Comparison of ENCODE assay signal across 8 cellular contexts in genomic region chr17:35088911-35089845, GRCh38. TPM values are rescaled to one million over a fixed set of nuclear protein-coding genes. Genes with fewer than 3 reads are reported as not detected.
DNase-seq lines count a peak whose midpoint lies in the region; ATAC-seq and TF ChIP-seq lines count a peak whose summit lies in the region.

No MANE protein-coding gene starts in this region.

- 2 to 5% methylated on average over 40 to 92 of the region's 92 CpGs for WGBS in esophagus, 2 donors

- CTCF ChIA-PET in OCI-LY7 (lab: Charles Lee; ENCODE audit: unreplicated experiment) = interaction anchor here (1.0 kb wide), 1 partner anchor 31 kb away, joined by 5 read pairs; no protein-coding TSS in a partner anchor

- TF ChIP-seq CTCF in OCI-LY7 (conservative IDR thresholded peaks at IDR 0.05; ENCODE audit: low read length) = peak; percentile 74

- peak; percentile 65 for ATAC-seq in GM21390 (IDR thresholded peaks at IDR 0.05; ENCODE audit: unreplicated experiment)

- H3K9me3 ChIP-seq in HUES48 (ENCODE audit: control insufficient read depth, insufficient read depth, low read length) (no peaks in the 10 kb centered on the region), OCI-LY7 (ENCODE audit: low read length) (no peaks in the 10 kb centered on the region), esophagus (ENCODE audit: control insufficient read depth in 2 of 2, insufficient read depth in 1 of 2, low read depth in 1 of 2, low read length in 1 of 2) (no peaks in the 10 kb centered on the region), muscle layer of colon (ENCODE audit: low read length) (no peaks in the 10 kb centered on the region)

- no peaks in the 10 kb centered on the region for H4K20me1 ChIP-seq in OCI-LY7 (ENCODE audit: insufficient read depth, low read length)

- H3K27me3 ChIP-seq in HUES48 (ENCODE audit: control insufficient read depth, insufficient read depth, low read length) = no peaks in the 10 kb centered on the region
- H3K27me3 ChIP-seq in esophagus (ENCODE audit: control insufficient read depth in 1 of 2, insufficient read depth in 2 of 2, low read length in 2 of 2) = no peaks in the 10 kb centered on the region
- H3K27me3 ChIP-seq in muscle layer of colon (ENCODE audit: control insufficient read depth in 1 of 2, insufficient read depth in 2 of 2, low read length in 2 of 2) = no peaks in the 10 kb centered on the region

- POLR2A ChIA-PET in OCI-LY7 (lab: Charles Lee) = interaction anchor here (1.0 kb wide), 1 partner anchor 30 kb away, joined by 4 read pairs; the partner anchor contains the start of gene RAD51D

- H2AFZ ChIP-seq in OCI-LY7 (ENCODE audit: low read length) = peak overlapping the region; percentile 96

- H3K27ac ChIP-seq in HUES48 (ENCODE audit: low read depth, low read length) = peak overlapping the region; percentile 81
- H3K27ac ChIP-seq in OCI-LY7 (ENCODE audit: low read depth, low read length, poor library complexity, severe bottlenecking) = peak overlapping the region; percentile 34
- H3K27ac ChIP-seq in esophagus (ENCODE audit: low read depth in 2 of 2, low read length in 1 of 2) = peak overlapping the region; percentile 83 to 98
- peak overlapping the region; percentile 100 for H3K27ac ChIP-seq in muscle layer of colon (ENCODE audit: low read depth, low read length)

- no peaks in the 10 kb centered on the region for H3K27me3 Mint-ChIP-seq in activated T-cell treated with anti-CD3 and anti-CD28 coated beads, Interleukin-2, amount 50 U/mL, for 24 hours

- H3K4me3 ChIP-seq in HUES48 (ENCODE audit: low read depth, low read length) = peak overlapping the region; percentile 64
- H3K4me3 ChIP-seq in OCI-LY7 (ENCODE audit: low read depth, low read length, poor library complexity, severe bottlenecking) = peak overlapping the region; percentile 85
- peak overlapping the region; percentile 87 to 89 for H3K4me3 ChIP-seq in esophagus (ENCODE audit: low read depth in 1 of 2, low read length in 2 of 2)
- H3K4me3 ChIP-seq in muscle layer of colon (ENCODE audit: low read depth in 1 of 2, low read length in 2 of 2) = peak overlapping the region; percentile 93 to 98

- peaks cover 62% of the 10 kb centered on the region for H3K4me1 Mint-ChIP-seq in activated T-cell treated with anti-CD3 and anti-CD28 coated beads, Interleukin-2, amount 50 U/mL, for 24 hours (ENCODE audit: low read depth)

- H3K79me2 ChIP-seq in OCI-LY7 (ENCODE audit: insufficient read depth, low read depth, low read length) = no peaks in the 10 kb centered on the region; the same call in 1 of the 2 replicates

- peak; percentile 29 for DNase-seq in DMS 273 treated with DMSO at 0.1 percent for 48 hours (lab: John Stamatoyannopoulos, UW)
- peak; percentile 91 for DNase-seq in OCI-LY7 (ENCODE audit: low spot score)
- peak; percentile 96 for DNase-seq in activated T-cell treated with anti-CD3 and anti-CD28 coated beads, Interleukin-2, amount 50 U/mL, for 24 hours
- DNase-seq in stimulated activated CD8-positive, alpha-beta memory T cell treated with anti-CD3 and anti-CD28 coated beads, Interleukin-7, amount 100 ng/mL, for 4 hours (ENCODE audit: low read depth in 2 of 2) = peak; percentile 75 to 86

- BruUV-seq in OCI-LY7 (replicated peaks; lab: Mats Ljungman, UMichigan) = no TSS peak

- H3K9ac ChIP-seq in HUES48 (ENCODE audit: low read depth, low read length) (peak overlapping the region; percentile 43; the same call in 1 of the 2 replicates), muscle layer of colon (ENCODE audit: low read length) (peak overlapping the region; percentile 95)

- H3K4me1 ChIP-seq in HUES48 (ENCODE audit: control insufficient read depth, insufficient read depth, low read length) (peaks cover 42% of the 10 kb centered on the region), OCI-LY7 (ENCODE audit: insufficient read depth, low read length, poor library complexity, severe bottlenecking) (peaks cover 27% of the 10 kb centered on the region), esophagus (ENCODE audit: control insufficient read depth in 2 of 2, insufficient read depth in 2 of 2, low read length in 1 of 2) (peaks cover 0 to 8% of the 10 kb centered on the region in 2 donors), muscle layer of colon (ENCODE audit: insufficient read depth, low read length) (peaks cover 14% of the 10 kb centered on the region)

- intact Hi-C loops in OCI-LY7 (cut with micrococcal nuclease; ENCODE audit: unreplicated experiment) = loop anchor here (1.0 to 5.0 kb wide), 5 partner anchors 30 to 108 kb away; partner anchors contain the start of genes LIG3 and RAD51D

- peak overlapping the region; percentile 97 for H3K27ac Mint-ChIP-seq in activated T-cell treated with anti-CD3 and anti-CD28 coated beads, Interleukin-2, amount 50 U/mL, for 24 hours

- H3K9me3 Mint-ChIP-seq in activated T-cell treated with anti-CD3 and anti-CD28 coated beads, Interleukin-2, amount 50 U/mL, for 24 hours = no peaks in the 10 kb centered on the region

- H3K4me2 ChIP-seq in OCI-LY7 (ENCODE audit: low read length) = peak overlapping the region; percentile 99

- H3K36me3 ChIP-seq in HUES48 (ENCODE audit: control insufficient read depth, insufficient read depth, low read length) (no peaks in the 10 kb centered on the region), OCI-LY7 (ENCODE audit: insufficient read depth, low read length) (no peaks in the 10 kb centered on the region), esophagus (ENCODE audit: control insufficient read depth in 2 of 2, insufficient read depth in 2 of 2, low read length in 1 of 2) (no peaks in the 10 kb centered on the region), muscle layer of colon (ENCODE audit: insufficient read depth, low read length) (no peaks in the 10 kb centered on the region)

- peaks cover 12% of the 10 kb centered on the region for H3K36me3 Mint-ChIP-seq in activated T-cell treated with anti-CD3 and anti-CD28 coated beads, Interleukin-2, amount 50 U/mL, for 24 hours (ENCODE audit: low read depth)

- peak overlapping the region; percentile 89 for H3K4me3 Mint-ChIP-seq in activated T-cell treated with anti-CD3 and anti-CD28 coated beads, Interleukin-2, amount 50 U/mL, for 24 hours

- H3K9me2 ChIP-seq in OCI-LY7 (ENCODE audit: insufficient read depth, low read length) = no peaks in the 10 kb centered on the region

RNA-seq across cellular contexts. Expression of gene RFFL, which starts 25.7 kb away (rescaled TPM):
- total RNA-seq in OCI-LY7 (2014; rRNA removed; shearing (Covaris generic)) = 15.6 and 20.6 TPM in 2 replicates
- total RNA-seq in OCI-LY7 (2022) = 11.2 and 16.1 TPM in 2 replicates
- 10 to 100 TPM; 13.0 to 18.1 TPM for polyA plus RNA-seq in esophagus

RNA-seq across cellular contexts. Expression of gene RAD51D, which starts 30.5 kb away (rescaled TPM):
- 18.9 and 22.4 TPM in 2 replicates for total RNA-seq in OCI-LY7 (2014; rRNA removed; shearing (Covaris generic))
- total RNA-seq in OCI-LY7 (2022) = 35.0 and 40.6 TPM in 2 replicates
- 1 to 10 TPM; 2.7 to 3.8 TPM for polyA plus RNA-seq in esophagus

RNA-seq across cellular contexts. Expression of gene FNDC8, which starts 32.2 kb away (rescaled TPM):
- not detected in 2 replicates for total RNA-seq in OCI-LY7 (2014; rRNA removed; shearing (Covaris generic))
- not detected in 2 replicates for total RNA-seq in OCI-LY7 (2022)
- under 1 TPM; 0.02 to 0.10 TPM for polyA plus RNA-seq in esophagus

RNA-seq across cellular contexts. Expression of gene NLE1, which starts 52.9 kb away (rescaled TPM):
- total RNA-seq in OCI-LY7 (2014; rRNA removed; shearing (Covaris generic)) = 30.3 and 32.2 TPM in 2 replicates
- total RNA-seq in OCI-LY7 (2022) = 26.7 and 34.1 TPM in 2 replicates
- polyA plus RNA-seq in esophagus = 1 to 10 TPM; 3.8 to 8.7 TPM

RNA-seq across cellular contexts. Expression of gene UNC45B, which starts 58.4 kb away (rescaled TPM):
- total RNA-seq in OCI-LY7 (2014; rRNA removed; shearing (Covaris generic)) = not detected in 2 replicates
- total RNA-seq in OCI-LY7 (2022) = not detected in 2 replicates
- polyA plus RNA-seq in esophagus = under 1 TPM; 0.01 to 0.02 TPM

Comparison
In these comparisons a context has a peak if more than half of its experiments do, and no peak if none do; other contexts are left out.
1. Peak in every context shown above with its lines: DNase-seq, ATAC-seq, H3K4me3 ChIP-seq and H3K27ac ChIP-seq.
2. DNase-seq: peak in every context shown above with its lines; median percentile 96 in activated T-cell treated with anti-CD3 and anti-CD28 coated beads, Interleukin-2, amount 50 U/mL, for 24 hours; 91 in OCI-LY7; 80 in stimulated activated CD8-positive, alpha-beta memory T cell treated with anti-CD3 and anti-CD28 coated beads, Interleukin-7, amount 100 ng/mL, for 4 hours; 29 in DMS 273 treated with DMSO at 0.1 percent for 48 hours.
3. H3K27ac ChIP-seq: peak in every context shown above with its lines; median percentile 100 in muscle layer of colon; 90 in esophagus; 81 in HUES48; 34 in OCI-LY7.